Comparison of ENCODE assay signal across 31 cellular contexts in the genomic region with DNA sequence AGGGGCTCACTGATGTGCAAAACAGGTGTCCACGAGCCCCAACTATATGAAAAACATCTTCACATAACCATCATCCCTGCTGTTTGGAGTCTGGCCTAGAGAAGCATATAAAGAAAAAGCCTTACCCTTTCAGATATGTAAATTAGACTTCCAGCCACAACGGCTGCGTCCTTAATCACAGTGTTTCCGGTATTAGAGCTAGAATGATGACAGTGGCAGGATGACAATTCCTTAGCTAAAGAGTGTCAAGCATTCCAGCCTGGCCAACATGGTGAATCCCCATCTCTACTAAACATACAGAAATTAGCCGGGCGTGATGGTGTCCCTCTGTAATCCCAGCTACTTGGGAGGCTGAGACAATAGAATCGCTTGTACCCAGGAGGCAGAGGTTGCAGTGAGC. TPM values are rescaled to one million over a fixed set of nuclear protein-coding genes. Genes with fewer than 3 reads are reported as not detected.
"Had no signal": no experiment of that assay in that cellular context is flagged by ENCODE, and none has a peak within 500 bp of the region (broad histone marks: within the 10 kb centered on the region; RNA-seq: fewer than 3 reads in every experiment).

No MANE protein-coding gene starts in this region.

- H3K9me3 ChIP-seq: gastrocnemius medialis, lower lobe of right lung, ovary, psoas muscle, sigmoid colon, testis, tibial artery, upper lobe of right lung, uterus had no signal

- ATAC-seq: esophagus mucosa; gastrocnemius medialis; left ventricle myocardium superior; lower lobe of right lung; naive thymus-derived CD8-positive, alpha-beta T cell; psoas muscle; right cardiac atrium; stimulated activated memory B cell treated with anti-CD40 and anti-IgM and Interleukin-4, amounts not matched to agents 10 μg/mL and 1 μg/mL and 100 μg/mL, for 72 hours; stimulated activated naive CD8-positive, alpha-beta T cell treated with anti-CD3 and anti-CD28 coated beads, Interleukin-15, Interleukin-2, amounts not matched to agents 100 U/mL and 50 U/mL, for 24 hours; upper lobe of right lung had no signal

- H3K27me3 ChIP-seq: gastrocnemius medialis, ovary, sigmoid colon, testis, tibial artery, upper lobe of right lung, uterus had no signal

- H3K4me1 ChIP-seq: gastrocnemius medialis, lower lobe of right lung, psoas muscle, testis, upper lobe of right lung, uterus had no signal

- H3K36me3 ChIP-seq: gastrocnemius medialis, lower lobe of right lung, ovary, sigmoid colon, tibial artery, upper lobe of right lung, uterus had no signal

- DNase-seq: effector CD8-positive, alpha-beta T cell; endodermal cell; foreskin fibroblast; gastrocnemius medialis; head of caudate nucleus; left ventricle myocardium superior; lower lobe of right lung; naive thymus-derived CD8-positive, alpha-beta T cell; nephron progenitor cell; occipital lobe; ovary; posterior cingulate gyrus; psoas muscle; right cardiac atrium; sigmoid colon; stimulated activated CD4-positive, alpha-beta T cell treated with anti-CD3 and anti-CD28 coated beads, Interleukin-4, amount 100 ng/mL, for 4 hours; stimulated activated naive CD8-positive, alpha-beta T cell treated with anti-CD3 and anti-CD28 coated beads, Interleukin-15, Interleukin-2, amounts not matched to agents 100 U/mL and 50 U/mL, for 24 hours; substantia nigra; testis; tibial artery; upper lobe of right lung; uterus had no signal

- H3K4me3 ChIP-seq: gastrocnemius medialis, lower lobe of right lung, ovary, psoas muscle, sigmoid colon, testis, tibial artery, upper lobe of right lung, uterus had no signal

- H3K27ac ChIP-seq: epithelial cell of prostate, gastrocnemius medialis, lower lobe of right lung, ovary, psoas muscle, sigmoid colon, testis, tibial artery, upper lobe of right lung, uterus had no signal

RNA-seq across cellular contexts. Expression of a gene that starts 19.5 kb away (rescaled TPM):
- total RNA-seq: endodermal cell; esophagus mucosa; gastrocnemius medialis; glomerular endothelial cell; left ventricle myocardium superior; lower lobe of right lung; mesenteric fat pad; myocyte; naive thymus-derived CD8-positive, alpha-beta T cell; occipital lobe; ovary; psoas muscle; renal cortical epithelial cell; right cardiac atrium; sigmoid colon; skeletal muscle tissue; upper lobe of right lung; uterus had no signal
- polyA plus RNA-seq: keratinocyte; naive thymus-derived CD8-positive, alpha-beta T cell; ovary; psoas muscle; right cardiac atrium; sigmoid colon had no signal

RNA-seq across cellular contexts. Expression of a gene that starts 22.2 kb away (rescaled TPM):
- total RNA-seq: endodermal cell; esophagus mucosa; glomerular endothelial cell; left ventricle myocardium superior; mesenteric fat pad; myocyte; naive thymus-derived CD8-positive, alpha-beta T cell; occipital lobe; ovary; psoas muscle; right cardiac atrium; skeletal muscle tissue had no signal
- polyA plus RNA-seq: keratinocyte; naive thymus-derived CD8-positive, alpha-beta T cell; ovary; right cardiac atrium had no signal
